6 cellular contexts compared by ENCODE assay signal in genomic region chr6:169697115-169697514, GRCh38. TPM values are rescaled to one million over a fixed set of nuclear protein-coding genes. Genes with fewer than 3 reads are reported as not detected.
DNase-seq lines count a peak whose midpoint lies in the region; TF ChIP-seq lines count a peak whose summit lies in the region.
"Not testable (repeated sequence)": the region's sequence is repeated elsewhere in the genome, so short reads cannot be mapped to it uniquely, and the experiment has no call there.

No MANE protein-coding gene starts in this region.

- DNase-seq in BE2C = peak; percentile 53
- DNase-seq in HFFc6; MCF 10A (ENCODE audit: unreplicated experiment); retinal pigment epithelial cell (ENCODE audit: low read depth): not testable (repeated sequence)
- DNase-seq in cardiac muscle cell (ENCODE audit: low read depth in 1 of 2, low spot score in 1 of 2) = peak in 1 of 2 donors; percentile 29

- peak; percentile 56 for TF ChIP-seq CTCF in BE2C (IDR thresholded peaks at IDR 0.05; ENCODE audit: low read depth, low read length)
- peak; percentile 65 for TF ChIP-seq CTCF in HFFc6 (IDR thresholded peaks at IDR 0.05)
- TF ChIP-seq CTCF in VCaP (conservative IDR thresholded peaks at IDR 0.05) = peak; percentile 56
- peak; percentile 36 for TF ChIP-seq CTCF in MCF 10A (IDR thresholded peaks at IDR 0.05; ENCODE audit: unreplicated experiment)
- TF ChIP-seq CTCF in cardiac muscle cell (IDR thresholded peaks at IDR 0.05; ENCODE audit: low read depth, low read length) = peak; percentile 53
- peak; percentile 49 for TF ChIP-seq CTCF in retinal pigment epithelial cell (conservative IDR thresholded peaks at IDR 0.05; ENCODE audit: low read depth, low read length)

- intact Hi-C loops in MCF 10A (cut with micrococcal nuclease) = not testable (repeated sequence)

- H3K4me3 ChIP-seq in BE2C (ENCODE audit: low read depth, low read length); cardiac muscle cell; retinal pigment epithelial cell (ENCODE audit: low read length): not testable (repeated sequence)

- CTCF ChIA-PET in MCF 10A (lab: Yijun Ruan, JAX) = interaction anchor here (1.3 kb wide), 1 partner anchor 29 kb away, joined by 3 read pairs; no protein-coding TSS in a partner anchor

- not testable (repeated sequence) for H3K36me3 ChIP-seq in BE2C, cardiac muscle cell

- H3K27me3 Mint-ChIP-seq in HFFc6 (ENCODE audit: insufficient read depth); MCF 10A (ENCODE audit: insufficient read depth, unreplicated experiment): not testable (repeated sequence)

- H3K4me1 Mint-ChIP-seq in HFFc6 (ENCODE audit: low read depth) = peaks cover 32% of the 10 kb centered on the region
- H3K4me1 Mint-ChIP-seq in MCF 10A (ENCODE audit: insufficient read depth, unreplicated experiment) = peaks cover 43% of the 10 kb centered on the region

- H3K27me3 ChIP-seq in BE2C, cardiac muscle cell: not testable (repeated sequence)

- H3K4me3 Mint-ChIP-seq in HFFc6; MCF 10A (ENCODE audit: unreplicated experiment): not testable (repeated sequence)

- not testable (repeated sequence) for BruUV-seq in MCF 10A (replicated peaks; lab: Mats Ljungman, UMichigan)

- not testable (repeated sequence) for H3K4me1 ChIP-seq in BE2C; cardiac muscle cell (ENCODE audit: low read depth)

- not testable (repeated sequence) for H3K27ac Mint-ChIP-seq in HFFc6
- H3K27ac Mint-ChIP-seq in MCF 10A (ENCODE audit: low read depth, unreplicated experiment) = peak overlapping the region; percentile 79

- H3K36me3 Mint-ChIP-seq in HFFc6 (ENCODE audit: low read depth) = peaks cover 30% of the 10 kb centered on the region
- H3K36me3 Mint-ChIP-seq in MCF 10A (ENCODE audit: insufficient read depth, unreplicated experiment) = not testable (repeated sequence)

- H3K9me3 ChIP-seq in BE2C; cardiac muscle cell (ENCODE audit: low read depth): not testable (repeated sequence)

- H3K9me3 Mint-ChIP-seq in HFFc6 = not testable (repeated sequence)
- H3K9me3 Mint-ChIP-seq in MCF 10A (ENCODE audit: unreplicated experiment) = peaks cover 14% of the 10 kb centered on the region

- POLR2A ChIA-PET in MCF 10A (lab: Yijun Ruan, JAX) = interaction anchor here (1.2 to 9.6 kb wide), 2 partner anchors 6 to 38 kb away, joined by 3 to 145 read pairs; no protein-coding TSS in a partner anchor

- H3K27ac ChIP-seq in VCaP, cardiac muscle cell: not testable (repeated sequence)

RNA-seq across cellular contexts. Expression of gene WDR27, which starts 4.7 kb away (rescaled TPM):
- polyA plus RNA-seq in BE2C (2012; ENCODE audit: insufficient read depth, insufficient read length, low read depth) = 25.1 TPM
- total RNA-seq in HFFc6 (2021; fragmentation: NEBNext Ultra II Directional; extraction: Animal tissue kit (Norgen Biotek cat#: 25700)) = 10 to 100 TPM in 5 of 6 experiments, 1 to 10 TPM in 1; 10.0 to 15.8 (median 12.1) TPM
- 65.4 and 80.6 TPM in 2 replicates for total RNA-seq in MCF 10A (2022)
- 40.2 and 83.0 TPM in 2 replicates for total RNA-seq in cardiac muscle cell
- 54.4 and 66.8 TPM in 2 replicates for polyA plus RNA-seq in cardiac muscle cell

RNA-seq across cellular contexts. Expression of gene C6orf120, which starts 4.8 kb away (rescaled TPM):
- 34.9 TPM for polyA plus RNA-seq in BE2C (2012; ENCODE audit: insufficient read depth, insufficient read length, low read depth)
- total RNA-seq in HFFc6 (2021; fragmentation: NEBNext Ultra II Directional; extraction: Animal tissue kit (Norgen Biotek cat#: 25700)) = 10 to 100 TPM; 44.9 to 53.5 (median 48.7) TPM
- total RNA-seq in MCF 10A (2022) (25.3 and 26.3 TPM in 2 replicates), cardiac muscle cell (53.0 and 58.4 TPM in 2 replicates)
- polyA plus RNA-seq in cardiac muscle cell = 27.5 and 46.6 TPM in 2 replicates

RNA-seq across cellular contexts. Expression of gene PHF10, which starts 27.2 kb away (rescaled TPM):
- 20.5 TPM for polyA plus RNA-seq in BE2C (2012; ENCODE audit: insufficient read depth, insufficient read length, low read depth)
- 10 to 100 TPM; 14.4 to 20.4 (median 18.7) TPM for total RNA-seq in HFFc6 (2021; fragmentation: NEBNext Ultra II Directional; extraction: Animal tissue kit (Norgen Biotek cat#: 25700))
- 27.2 and 34.9 TPM in 2 replicates for total RNA-seq in MCF 10A (2022)
- total RNA-seq in cardiac muscle cell = 26.0 and 32.0 TPM in 2 replicates
- 31.5 and 43.3 TPM in 2 replicates for polyA plus RNA-seq in cardiac muscle cell

RNA-seq across cellular contexts. Expression of gene DYNLT2, which starts 54.3 kb away (rescaled TPM):
- 2.7 TPM for polyA plus RNA-seq in BE2C (2012; ENCODE audit: insufficient read depth, insufficient read length, low read depth)
- under 1 TPM; 0.36 to 0.85 (median 0.51) TPM for total RNA-seq in HFFc6 (2021; fragmentation: NEBNext Ultra II Directional; extraction: Animal tissue kit (Norgen Biotek cat#: 25700))
- total RNA-seq in MCF 10A (2022) (0.79 and 1.3 TPM in 2 replicates), cardiac muscle cell (1.9 and 2.9 TPM in 2 replicates)
- 2.4 and 5.0 TPM in 2 replicates for polyA plus RNA-seq in cardiac muscle cell

RNA-seq across cellular contexts. Expression of gene ERMARD, which starts 54.3 kb away (rescaled TPM):
- polyA plus RNA-seq in BE2C (2012; ENCODE audit: insufficient read depth, insufficient read length, low read depth) = 50.5 TPM
- 10 to 100 TPM; 13.7 to 17.5 (median 15.9) TPM for total RNA-seq in HFFc6 (2021; fragmentation: NEBNext Ultra II Directional; extraction: Animal tissue kit (Norgen Biotek cat#: 25700))
- total RNA-seq in MCF 10A (2022) (42.8 and 51.7 TPM in 2 replicates), cardiac muscle cell (16.3 and 21.2 TPM in 2 replicates)
- polyA plus RNA-seq in cardiac muscle cell = 20.9 and 32.4 TPM in 2 replicates
